In genomic region chr3:198096015-198096414, GRCh38 we compare ENCODE assay signal across 36 cellular contexts.
"Had no signal": no experiment of that assay in that cellular context is flagged by ENCODE, and none has a peak within 500 bp of the region (broad histone marks: within the 10 kb centered on the region; RNA-seq: fewer than 3 reads in every experiment).

No MANE protein-coding gene starts in this region.

- H3K36me3 ChIP-seq: adrenal gland, ascending aorta, brain microvascular endothelial cell, breast epithelium, cardiac muscle cell had no signal

- DNase-seq: activated effector memory CD4-positive, alpha-beta T cell treated with anti-CD3 and anti-CD28 coated beads, Interleukin-2, amount 50 U/mL, for 16 hours; activated effector memory CD4-positive, alpha-beta T cell treated with Interleukin-2 at 50 U/mL for 16 hours; activated gamma-delta T cell; activated gamma-delta T cell treated with Interleukin-2 at 50 U/mL for 16 hours; activated naive CD4-positive, alpha-beta T cell; activated naive CD4-positive, alpha-beta T cell treated with anti-CD3 and anti-CD28 coated beads, Interleukin-2, amount 10 ng/mL, durations not matched to agents 7 days and 5 days; activated naive CD4-positive, alpha-beta T cell treated with anti-CD3 and anti-CD28 coated beads, Interleukin-2, amount 50 U/mL, for 16 hours; activated naive CD4-positive, alpha-beta T cell treated with Interleukin-2 at 50 U/mL for 16 hours; activated naive CD8-positive, alpha-beta T cell treated with anti-CD3 and anti-CD28 coated beads for 36 hours; activated naive CD8-positive, alpha-beta T cell treated with anti-CD3 and anti-CD28 coated beads, Interleukin-2, amount 10 ng/mL, durations not matched to agents 7 days and 5 days; activated naive CD8-positive, alpha-beta T cell treated with anti-CD3 and anti-CD28 coated beads, Interleukin-2, amount 50 U/mL, for 24 hours; activated T-cell treated with anti-CD3 and anti-CD28 coated beads, Interleukin-2, amount 50 U/mL, for 1 hour; activated T-cell treated with anti-CD3 and anti-CD28 coated beads, Interleukin-2, amount 50 U/mL, for 24 hours; activated T-cell treated with anti-CD3 and anti-CD28 coated beads, Interleukin-2, amount 50 U/mL, for 4 hours; activated T-cell treated with anti-CD3 and anti-CD28 coated beads, Interleukin-2, amount 50 U/mL, for 48 hours; activated T-cell treated with anti-CD3 and anti-CD28 coated beads, Interleukin-2, amount 50 U/mL, for 72 hours; adrenal gland; amniotic stem cell; amygdala; anterior cingulate cortex; aorta; body of pancreas; brain microvascular endothelial cell; caudate nucleus; central memory CD4-positive, alpha-beta T cell; cerebellar nuclear complex had no signal

- H3K27ac ChIP-seq: adrenal gland, ascending aorta, body of pancreas, brain microvascular endothelial cell, breast epithelium, cardiac muscle cell had no signal

- H3K9me3 ChIP-seq: adrenal gland, ascending aorta, body of pancreas, breast epithelium had no signal

- H3K36me3 Mint-ChIP-seq: brain had no signal

- H3K4me1 ChIP-seq: adrenal gland, ascending aorta, body of pancreas, breast epithelium had no signal

- H3K4me3 Mint-ChIP-seq: activated naive CD4-positive, alpha-beta T cell treated with anti-CD3 and anti-CD28 coated beads, Interleukin-2, amount 10 ng/mL, durations not matched to agents 7 days and 5 days; activated naive CD8-positive, alpha-beta T cell; activated naive CD8-positive, alpha-beta T cell treated with anti-CD3 and anti-CD28 coated beads for 36 hours; activated naive CD8-positive, alpha-beta T cell treated with anti-CD3 and anti-CD28 coated beads, Interleukin-2, amount 10 ng/mL, durations not matched to agents 7 days and 5 days; activated naive CD8-positive, alpha-beta T cell treated with anti-CD3 and anti-CD28 coated beads, Interleukin-2, amount 50 U/mL, for 24 hours; activated T-cell treated with anti-CD3 and anti-CD28 coated beads, Interleukin-2, amount 50 U/mL, for 24 hours; activated T-cell treated with anti-CD3 and anti-CD28 coated beads, Interleukin-2, amount 50 U/mL, for 4 hours; activated T-cell treated with anti-CD3 and anti-CD28 coated beads, Interleukin-2, amount 50 U/mL, for 72 hours; activated T-helper 1 cell treated with anti-CD3 and anti-CD28 coated beads, Interleukin-12 subunit alpha, Interleukin-12 subunit beta, Interleukin-2, Interleukin-4 antibody, amounts not matched to agents 30 ng/mL and 10 ng/mL and 1 ng/mL, durations not matched to agents 14 hours and 24 hours and 36 hours; activated T-helper 17 cell treated with anti-CD3 and anti-CD28 coated beads, Interleukin-2, amount 50 U/mL, for 72 hours; brain; central memory CD8-positive, alpha-beta T cell had no signal

- H3K4me3 ChIP-seq: adrenal gland, ascending aorta, body of pancreas, breast epithelium, cardiac muscle cell had no signal

- H3K27ac Mint-ChIP-seq: activated naive CD4-positive, alpha-beta T cell treated with anti-CD3 and anti-CD28 coated beads, Interleukin-2, amount 10 ng/mL, durations not matched to agents 7 days and 5 days; activated naive CD4-positive, alpha-beta T cell treated with anti-CD3 and anti-CD28 coated beads, Interleukin-2, amount 50 U/mL, for 72 hours; activated naive CD8-positive, alpha-beta T cell treated with anti-CD3 and anti-CD28 coated beads for 36 hours; activated naive CD8-positive, alpha-beta T cell treated with anti-CD3 and anti-CD28 coated beads, Interleukin-2, amount 10 ng/mL, durations not matched to agents 7 days and 5 days; activated naive CD8-positive, alpha-beta T cell treated with anti-CD3 and anti-CD28 coated beads, Interleukin-2, amount 50 U/mL, for 24 hours; activated T-cell treated with anti-CD3 and anti-CD28 coated beads, Interleukin-2, amount 50 U/mL, for 24 hours; activated T-cell treated with anti-CD3 and anti-CD28 coated beads, Interleukin-2, amount 50 U/mL, for 72 hours; activated T-helper 1 cell treated with anti-CD3 and anti-CD28 coated beads, Interleukin-12 subunit alpha, Interleukin-12 subunit beta, Interleukin-2, Interleukin-4 antibody, amounts not matched to agents 30 ng/mL and 10 ng/mL and 1 ng/mL, durations not matched to agents 14 hours and 24 hours and 36 hours; activated T-helper 17 cell treated with anti-CD3 and anti-CD28 coated beads, Interleukin-2, amount 50 U/mL, for 72 hours; activated T-helper 2 cell treated with anti-CD3 and anti-CD28 coated beads, Interferon-gamma antibody, Interleukin-2, Interleukin-4, amounts not matched to agents 10 μg/mL and 5 μg/mL and 100 μg/mL, durations not matched to agents 14 hours and 24 hours and 36 hours; brain had no signal

- H3K4me1 Mint-ChIP-seq: brain had no signal

- H3K27me3 ChIP-seq: ascending aorta, brain microvascular endothelial cell had no signal
